16 cellular contexts compared by ENCODE assay signal in genomic region chr3:123884993-123885392, GRCh38. TPM values are rescaled to one million over a fixed set of nuclear protein-coding genes. Genes with fewer than 3 reads are reported as not detected.
DNase-seq lines count a peak whose midpoint lies in the region; ATAC-seq and TF ChIP-seq lines count a peak whose summit lies in the region.
"Had no signal": no experiment of that assay in that cellular context is flagged by ENCODE, and none has a peak within 500 bp of the region (broad histone marks: within the 10 kb centered on the region; RNA-seq: fewer than 3 reads in every experiment).

No MANE protein-coding gene starts in this region.

- CTCF ChIA-PET in SK-N-SH (lab: Yijun Ruan, JAX), result interaction anchor here (1.2 to 1.4 kb wide), 2 partner anchors 11 to 161 kb away, joined by 3 to 5 read pairs; no protein-coding TSS in a partner anchor
- CTCF ChIA-PET in WTC11 (lab: Charles Lee), result interaction anchor here (0.9 kb wide), 1 partner anchor 148 kb away, joined by 6 read pairs; the partner anchor contains the start of gene KALRN

- no peak overlapping the region for H3K27ac Mint-ChIP-seq in WTC11
- H3K27ac Mint-ChIP-seq: activated naive CD4-positive, alpha-beta T cell treated with anti-CD3 and anti-CD28 coated beads, Interleukin-2, amount 10 ng/mL, durations not matched to agents 7 days and 5 days had no signal

- peaks cover 14% of the 10 kb centered on the region for H3K9me3 Mint-ChIP-seq in WTC11

- H3K4me3 ChIP-seq in SK-N-SH (ENCODE audit: low read depth in 2 of 2, low read length in 1 of 2) (peak overlapping the region; percentile 65 to 73; a peak in 2 of 4 replicates), iPS-20b (ENCODE audit: low read length) (peak overlapping the region; percentile 71; the same call in 1 of the 2 replicates), thymus (ENCODE audit: low read length) (peak overlapping the region; percentile 52)

- TF ChIP-seq EP300 in SK-N-SH (IDR thresholded peaks at IDR 0.05; ENCODE audit: borderline replicate concordance in 1 of 2, low read depth in 1 of 2, low read length in 1 of 2), result no peak

- peaks cover 6% of the 10 kb centered on the region; the same call in 1 of the 2 replicates for H3K36me3 Mint-ChIP-seq in WTC11
- H3K36me3 Mint-ChIP-seq: activated naive CD4-positive, alpha-beta T cell treated with anti-CD3 and anti-CD28 coated beads, Interleukin-2, amount 10 ng/mL, durations not matched to agents 7 days and 5 days had no signal

- peaks cover 29% of the 10 kb centered on the region for H3K4me1 Mint-ChIP-seq in WTC11

- TF ChIP-seq CTCF in SK-N-SH (IDR thresholded peaks at IDR 0.05), result no peak
- no peak for TF ChIP-seq CTCF in WTC11 (IDR thresholded peaks at IDR 0.05)

- peak overlapping the region; percentile 85; the same call in 1 of the 2 replicates for H2AFZ ChIP-seq in SK-N-SH (ENCODE audit: low read depth)

- peak overlapping the region; percentile 76 for H3K4me2 ChIP-seq in SK-N-SH

- H3K27me3 Mint-ChIP-seq in WTC11 (ENCODE audit: low read depth), result peaks cover 31% of the 10 kb centered on the region

- H4K20me1 ChIP-seq in SK-N-SH (ENCODE audit: insufficient read depth), result no peaks in the 10 kb centered on the region

- peaks cover 7% of the 10 kb centered on the region; the same call in 1 of the 2 replicates for H3K9me3 ChIP-seq in SK-N-SH
- H3K9me3 ChIP-seq in iPS-20b (ENCODE audit: insufficient read depth, low read depth, low read length), result no peaks in the 10 kb centered on the region
- no peaks in the 10 kb centered on the region for H3K9me3 ChIP-seq in thymus (ENCODE audit: control insufficient read depth)
- H3K9me3 ChIP-seq: breast epithelium, pancreas had no signal

- no peak for ATAC-seq in SK-N-SH treated with all-trans-retinoic acid at 6 μM for 48 hours
- no peak for ATAC-seq in WTC11

- H3K36me3 ChIP-seq in SK-N-SH (replicated peaks in 1 of 2; ENCODE audit: control insufficient read depth in 1 of 2, insufficient read depth in 2 of 2, low read length in 1 of 2) (peaks cover 3 to 9% of the 10 kb centered on the region in 2 experiments), iPS-20b (ENCODE audit: insufficient read depth, low read depth, low read length) (no peaks in the 10 kb centered on the region), thymus (ENCODE audit: control insufficient read depth, insufficient read depth) (no peaks in the 10 kb centered on the region)
- H3K36me3 ChIP-seq: breast epithelium, pancreas, transverse colon had no signal

- no peak for TF ChIP-seq RAD21 in SK-N-SH (IDR thresholded peaks at IDR 0.05; ENCODE audit: low read length)

- no peaks in the 10 kb centered on the region for H3K9me2 ChIP-seq in SK-N-SH

- H3K27ac ChIP-seq in SK-N-SH (ENCODE audit: low read depth in 2 of 2, low read length in 1 of 2) (0 out of 4 replicates have a peak overlapping the region, but pooled peaks of 1 of the 2 experiments have one; percentile 19), iPS-20b (ENCODE audit: low read length) (no peak overlapping the region), thymus (ENCODE audit: low read depth) (no peak overlapping the region)
- H3K27ac ChIP-seq: 22Rv1, pancreas had no signal

- peaks cover 45% of the 10 kb centered on the region for H3K79me2 ChIP-seq in SK-N-SH (ENCODE audit: insufficient read depth)

- POLR2A ChIA-PET in SK-N-SH (lab: Yijun Ruan, JAX) (no interaction called here), WTC11 (lab: Charles Lee) (no interaction called here)

- H3F3A ChIP-seq in SK-N-SH (replicated peaks; ENCODE audit: insufficient read depth), result peaks cover 25% of the 10 kb centered on the region

- peak overlapping the region; percentile 85 for H3K4me3 Mint-ChIP-seq in WTC11

- H3K27me3 ChIP-seq in SK-N-SH (ENCODE audit: insufficient read depth), result no peaks in the 10 kb centered on the region
- peaks cover 20% of the 10 kb centered on the region for H3K27me3 ChIP-seq in iPS-20b (ENCODE audit: insufficient read depth, low read length)
- H3K27me3 ChIP-seq in thymus (ENCODE audit: control insufficient read depth, insufficient read depth), result peaks cover 10% of the 10 kb centered on the region
- H3K27me3 ChIP-seq: breast epithelium, pancreas had no signal

- no peak overlapping the region; the same call in 1 of the 2 replicates for H3K9ac ChIP-seq in SK-N-SH
- no peak overlapping the region for H3K9ac ChIP-seq in iPS-20b (ENCODE audit: low read depth, low read length)

- no peak for DNase-seq in SK-N-SH
- no peak for DNase-seq in WTC11 (ENCODE audit: low spot score)
- DNase-seq in iPS-NIHi7 (ENCODE audit: extremely low spot score), result no peak
- DNase-seq in NCI-H82 treated with DMSO at 0.1 percent for 48 hours (lab: John Stamatoyannopoulos, UW; ENCODE audit: unreplicated experiment), result no peak
- DNase-seq in activated CD8-positive, alpha-beta memory T cell treated with anti-CD3 and anti-CD28 coated beads for 24 hours, result no peak
- DNase-seq: small intestine, T-helper 9 cell had no signal

- H3K4me1 ChIP-seq in SK-N-SH (ENCODE audit: control insufficient read depth in 1 of 2, insufficient read depth in 2 of 2, low read depth in 1 of 2, low read length in 1 of 2), result peaks cover 12 to 13% of the 10 kb centered on the region in 2 experiments; a peak in 2 of 4 replicates
- peaks cover 10% of the 10 kb centered on the region; the same call in 1 of the 2 replicates for H3K4me1 ChIP-seq in iPS-20b (ENCODE audit: insufficient read depth, low read length)
- peaks cover 12% of the 10 kb centered on the region for H3K4me1 ChIP-seq in thymus (ENCODE audit: control insufficient read depth, insufficient read depth, low read length)
- H3K4me1 ChIP-seq: breast epithelium had no signal

TF ChIP-seq in SK-N-SH, 30 proteins besides CTCF, POLR2A, EP300 and RAD21:
- TF ChIP-seq MEF2A (IDR thresholded peaks at IDR 0.05; ENCODE audit: borderline replicate concordance, low read depth) (no peak), MXI1 (IDR thresholded peaks at IDR 0.05; ENCODE audit: low read depth, low read length) (no peak), JUND (IDR thresholded peaks at IDR 0.05) (no peak), FOXJ3 (CRISPR knock-in tag; IDR thresholded peaks at IDR 0.05) (no peak), IRF3 (IDR thresholded peaks at IDR 0.05; ENCODE audit: low read depth, low read length) (no peak)

TF ChIP-seq in SK-N-SH treated with all-trans-retinoic acid at 6 μM for 48 hours, 23 proteins besides CTCF, POLR2A, EP300 and RAD21 (continues in another document):
- TF ChIP-seq ISL1 (CRISPR knock-in tag; IDR thresholded peaks at IDR 0.05) (no peak), POU6F1 (CRISPR knock-in tag; IDR thresholded peaks at IDR 0.05; ENCODE audit: borderline replicate concordance, low read depth) (no peak)

TF ChIP-seq in WTC11, 78 proteins besides CTCF, POLR2A, EP300 and RAD21:
- TF ChIP-seq TCF7 (CRISPR knock-in tag; IDR thresholded peaks at IDR 0.05; ENCODE audit: low read depth) (no peak), GTF2I (CRISPR knock-in tag; conservative IDR thresholded peaks at IDR 0.05) (no peak), USF2 (CRISPR knock-in tag; IDR thresholded peaks at IDR 0.05) (no peak), NFATC4 (CRISPR knock-in tag; IDR thresholded peaks at IDR 0.05) (no peak), E2F5 (CRISPR knock-in tag; IDR thresholded peaks at IDR 0.05) (no peak), MLX (CRISPR knock-in tag; IDR thresholded peaks at IDR 0.05) (no peak), PREB (CRISPR knock-in tag; IDR thresholded peaks at IDR 0.05; ENCODE audit: borderline replicate concordance) (no peak), IRF2 (CRISPR knock-in tag; IDR thresholded peaks at IDR 0.05; ENCODE audit: borderline replicate concordance, low read depth) (no peak), RELA (CRISPR knock-in tag; IDR thresholded peaks at IDR 0.05; ENCODE audit: borderline replicate concordance) (no peak), MXD4 (CRISPR knock-in tag; IDR thresholded peaks at IDR 0.05; ENCODE audit: borderline replicate concordance) (no peak), ETV6 (CRISPR knock-in tag; IDR thresholded peaks at IDR 0.05) (no peak)

RNA-seq across cellular contexts. Expression of gene MYLK, which starts 0.9 kb away (rescaled TPM):
- polyA plus RNA-seq in SK-N-SH (2012; rRNA removed) (262 and 272 TPM in 2 replicates), thymus (11.5 TPM)
- 180 and 207 TPM in 2 replicates for polyA plus RNA-seq in SK-N-SH (2012; cell fraction: cytosol; rRNA removed)
- polyA plus RNA-seq in SK-N-SH (2012; cell fraction: nucleus; rRNA removed), result 361 and 379 TPM in 2 replicates
- total RNA-seq in WTC11 (2021), result 10.4 to 11.0 TPM (median 10.8 TPM) in 3 replicates
- total RNA-seq: CD4-positive, alpha-beta memory T cell had no signal

Comparison
In these comparisons a context has a peak if more than half of its experiments do, and no peak if none do; other contexts are left out.
1. RNA of gene MYLK, which starts 0.9 kb away (polyA plus RNA-seq): 180 to 379 TPM in SK-N-SH; 11.5 TPM in thymus (single experiment); every median in the first group is over 10 times any median in the second.
2. Peak in every context shown above with its lines, with median percentiles within 50 percentile points of each other: H3K4me3 ChIP-seq.